21 cellular contexts compared by ENCODE assay signal in the genomic region with DNA sequence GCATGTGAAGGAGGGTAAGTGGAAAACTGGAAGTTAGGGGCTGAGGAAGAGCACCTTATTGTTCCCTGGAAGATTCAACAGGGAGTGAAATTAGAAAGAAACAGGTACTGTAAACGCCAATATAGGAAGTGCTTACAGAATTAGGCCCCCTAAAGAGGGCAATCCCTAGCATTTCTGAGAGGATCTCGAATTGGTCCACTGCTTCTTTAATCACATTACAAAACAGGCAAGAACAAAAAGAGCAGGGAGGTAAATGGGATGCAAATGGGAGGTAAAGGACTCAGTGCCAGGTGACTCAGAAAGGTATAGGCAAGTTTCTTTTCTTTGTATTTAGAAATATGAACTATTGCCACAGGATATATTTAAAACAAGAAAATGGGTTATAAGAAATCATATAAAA.
"Had no signal": no experiment of that assay in that cellular context is flagged by ENCODE, and none has a peak within 500 bp of the region (broad histone marks: within the 10 kb centered on the region; RNA-seq: fewer than 3 reads in every experiment).

No MANE protein-coding gene starts in this region.

- H3K9me3 Mint-ChIP-seq: dendritic cell treated with granulocyte-macrophage colony-stimulating factor and Interleukin-4, amounts not matched to agents 40 ng/mL and 50 ng/mL, for 4 days; effector memory CD8-positive, alpha-beta T cell; naive thymus-derived CD4-positive, alpha-beta T cell; nephron progenitor cell; stimulated activated effector memory CD8-positive, alpha-beta T cell treated with anti-CD3 and anti-CD28 coated beads, Interleukin-12 subunit alpha, Interleukin-12 subunit beta, amount 100 ng/mL, for 72 hours; type B pancreatic cell had no signal

- ATAC-seq: effector memory CD8-positive, alpha-beta T cell; gastroesophageal sphincter; left lobe of liver; naive thymus-derived CD4-positive, alpha-beta T cell; psoas muscle; right lobe of liver; stimulated activated effector memory CD8-positive, alpha-beta T cell treated with anti-CD3 and anti-CD28 coated beads, Interleukin-12 subunit alpha, Interleukin-12 subunit beta, amount 100 ng/mL, for 72 hours; stimulated activated naive CD8-positive, alpha-beta T cell treated with anti-CD3 and anti-CD28 coated beads, Interleukin-15, Interleukin-2, amounts not matched to agents 100 U/mL and 50 U/mL, for 24 hours had no signal

- H3K27me3 ChIP-seq: esophagus muscularis mucosa, gastroesophageal sphincter, neutrophil, right lobe of liver, suprapubic skin, thyroid gland had no signal

- H3K36me3 Mint-ChIP-seq: naive thymus-derived CD4-positive, alpha-beta T cell; stimulated activated effector memory CD8-positive, alpha-beta T cell treated with anti-CD3 and anti-CD28 coated beads, Interleukin-12 subunit alpha, Interleukin-12 subunit beta, amount 100 ng/mL, for 72 hours; type B pancreatic cell had no signal

- H3K4me1 Mint-ChIP-seq: naive thymus-derived CD4-positive, alpha-beta T cell; stimulated activated effector memory CD8-positive, alpha-beta T cell treated with anti-CD3 and anti-CD28 coated beads, Interleukin-12 subunit alpha, Interleukin-12 subunit beta, amount 100 ng/mL, for 72 hours had no signal

- H3K27ac ChIP-seq: epithelial cell of prostate, esophagus muscularis mucosa, gastroesophageal sphincter, neutrophil, psoas muscle, right lobe of liver, suprapubic skin, thyroid gland had no signal

- H3K4me1 ChIP-seq: esophagus muscularis mucosa, gastroesophageal sphincter, psoas muscle, right lobe of liver, suprapubic skin, thyroid gland had no signal

- H3K27ac Mint-ChIP-seq: dendritic cell treated with granulocyte-macrophage colony-stimulating factor and Interleukin-4, amounts not matched to agents 40 ng/mL and 50 ng/mL, for 4 days; effector memory CD8-positive, alpha-beta T cell; naive thymus-derived CD4-positive, alpha-beta T cell; nephron progenitor cell; stimulated activated effector memory CD8-positive, alpha-beta T cell treated with anti-CD3 and anti-CD28 coated beads, Interleukin-12 subunit alpha, Interleukin-12 subunit beta, amount 100 ng/mL, for 72 hours; type B pancreatic cell had no signal

- H3K9me3 ChIP-seq: esophagus muscularis mucosa, gastroesophageal sphincter, neutrophil, psoas muscle, right lobe of liver, suprapubic skin, thyroid gland had no signal

- H3K4me3 Mint-ChIP-seq: dendritic cell treated with granulocyte-macrophage colony-stimulating factor and Interleukin-4, amounts not matched to agents 40 ng/mL and 50 ng/mL, for 4 days; effector memory CD8-positive, alpha-beta T cell; naive thymus-derived CD4-positive, alpha-beta T cell; nephron progenitor cell; stimulated activated effector memory CD8-positive, alpha-beta T cell treated with anti-CD3 and anti-CD28 coated beads, Interleukin-12 subunit alpha, Interleukin-12 subunit beta, amount 100 ng/mL, for 72 hours; type B pancreatic cell had no signal

- DNase-seq: effector memory CD8-positive, alpha-beta T cell; glutamatergic neuron; mammary epithelial cell; naive thymus-derived CD4-positive, alpha-beta T cell; nephron progenitor cell; psoas muscle; retina; right lobe of liver; stimulated activated CD4-positive, alpha-beta T cell treated with anti-CD3 and anti-CD28 coated beads, Interleukin-4, amount 100 ng/mL, for 1 hour; stimulated activated CD8-positive, alpha-beta memory T cell treated with anti-CD3 and anti-CD28 coated beads, Interleukin-4, amount 100 ng/mL, for 48 hours; stimulated activated naive CD8-positive, alpha-beta T cell treated with anti-CD3 and anti-CD28 coated beads, Interleukin-15, Interleukin-2, amounts not matched to agents 100 U/mL and 50 U/mL, for 24 hours; thyroid gland had no signal

- H3K36me3 ChIP-seq: esophagus muscularis mucosa, gastroesophageal sphincter, neutrophil, right lobe of liver, suprapubic skin, thyroid gland had no signal

- H3K27me3 Mint-ChIP-seq: dendritic cell treated with granulocyte-macrophage colony-stimulating factor and Interleukin-4, amounts not matched to agents 40 ng/mL and 50 ng/mL, for 4 days; effector memory CD8-positive, alpha-beta T cell; type B pancreatic cell had no signal

- H3K4me3 ChIP-seq: esophagus muscularis mucosa, gastroesophageal sphincter, psoas muscle, right lobe of liver, suprapubic skin, thyroid gland had no signal
